Comparison of ENCODE assay signal across 2 cellular contexts in genomic region chr4:86944964-86945781, GRCh38.
TF ChIP-seq lines count a peak whose summit lies in the region.

No MANE protein-coding gene starts in this region.

TF ChIP-seq in IMR-90, 13 proteins besides CTCF, POLR2A, EP300 and RAD21:
- TF ChIP-seq MAFK (IDR thresholded peaks at IDR 0.05; ENCODE audit: low read depth, low read length), result no peak
- no peak for TF ChIP-seq MAZ (IDR thresholded peaks at IDR 0.05; ENCODE audit: borderline replicate concordance, low read depth, low read length)
- no peak for TF ChIP-seq ELK1 (IDR thresholded peaks at IDR 0.05; ENCODE audit: borderline replicate concordance, low read depth, low read length)
- TF ChIP-seq FOS (IDR thresholded peaks at IDR 0.05; ENCODE audit: low read depth, low read length), result no peak
- no peak for TF ChIP-seq SMC3 (IDR thresholded peaks at IDR 0.05; ENCODE audit: low read depth, low read length)
- TF ChIP-seq NFE2L2 (IDR thresholded peaks at IDR 0.05; ENCODE audit: low read depth, low read length), result no peak
- no peak for TF ChIP-seq USF2 (IDR thresholded peaks at IDR 0.05; ENCODE audit: low read depth, low read length)
- no peak for TF ChIP-seq RCOR1 (IDR thresholded peaks at IDR 0.05; ENCODE audit: insufficient replicate concordance, low read length)
- TF ChIP-seq RFX5 (IDR thresholded peaks at IDR 0.05; ENCODE audit: low read depth, low read length), result no peak
- no peak for TF ChIP-seq BHLHE40 (IDR thresholded peaks at IDR 0.05; ENCODE audit: low read depth, low read length)
- TF ChIP-seq MXI1 (IDR thresholded peaks at IDR 0.05; ENCODE audit: borderline replicate concordance, low read depth, low read length), result no peak

TF ChIP-seq in K562, 482 proteins besides CTCF, POLR2A, EP300 and RAD21:
- no peak for TF ChIP-seq THRB (CRISPR knock-in tag; conservative IDR thresholded peaks at IDR 0.05)
- TF ChIP-seq HMG20B (CRISPR knock-in tag; IDR thresholded peaks at IDR 0.05), result no peak
- no peak for TF ChIP-seq RBM15 (IDR thresholded peaks at IDR 0.05; ENCODE audit: insufficient read depth, low read length)
